In genomic region chr4:94453534-94453963, GRCh38 we compare ENCODE assay signal across 1 cellular context.
TF ChIP-seq lines count a peak whose summit lies in the region.

No MANE protein-coding gene starts in this region.

TF ChIP-seq in HepG2, 621 proteins besides CTCF, POLR2A, EP300 and RAD21 (continued from another document and continues in another):
- no peak for TF ChIP-seq ZNF687 (CRISPR knock-in tag; IDR thresholded peaks at IDR 0.05)
- no peak for TF ChIP-seq SIX4 (CRISPR knock-in tag; IDR thresholded peaks at IDR 0.05)
- no peak for TF ChIP-seq JDP2 (CRISPR knock-in tag; IDR thresholded peaks at IDR 0.05; ENCODE audit: borderline replicate concordance)
- TF ChIP-seq HNF4A (CRISPR knock-in tag; IDR thresholded peaks at IDR 0.05), result peak; percentile 30; the same call in 1 of the 2 replicates
- no peak for TF ChIP-seq ZUFSP (CRISPR knock-in tag; IDR thresholded peaks at IDR 0.05; ENCODE audit: borderline replicate concordance)
- TF ChIP-seq NRL (CRISPR knock-in tag; IDR thresholded peaks at IDR 0.05; ENCODE audit: borderline replicate concordance), result no peak
- no peak for TF ChIP-seq ESRRA (CRISPR knock-in tag; IDR thresholded peaks at IDR 0.05; ENCODE audit: low read depth)
- 0 out of 2 replicates have a peak, but pooled peaks have one; percentile 34 for TF ChIP-seq TOPORS (CRISPR knock-in tag; IDR thresholded peaks at IDR 0.05)
- TF ChIP-seq NCOR1 (IDR thresholded peaks at IDR 0.05; ENCODE audit: borderline replicate concordance, low read length), result 0 out of 2 replicates have a peak, but pooled peaks have one; percentile 28
- 0 out of 2 replicates have a peak, but pooled peaks have one; percentile 37 for TF ChIP-seq NAIF1 (CRISPR knock-in tag; IDR thresholded peaks at IDR 0.05; ENCODE audit: borderline replicate concordance)
- TF ChIP-seq HNRNPL (IDR thresholded peaks at IDR 0.05; ENCODE audit: low read depth, low read length), result no peak
- TF ChIP-seq ZNF160 (CRISPR knock-in tag; IDR thresholded peaks at IDR 0.05), result no peak
- TF ChIP-seq GABPA (IDR thresholded peaks at IDR 0.05; ENCODE audit: low read depth, low read length), result no peak
- TF ChIP-seq GABPA (CRISPR knock-in tag; IDR thresholded peaks at IDR 0.05; ENCODE audit: low read depth), result 0 out of 2 replicates have a peak, but pooled peaks have one; percentile 37
- TF ChIP-seq ZNF234 (CRISPR knock-in tag; conservative IDR thresholded peaks at IDR 0.05), result no peak
- no peak for TF ChIP-seq ZBTB33 (CRISPR knock-in tag; IDR thresholded peaks at IDR 0.05)
- TF ChIP-seq, protein P1, sequence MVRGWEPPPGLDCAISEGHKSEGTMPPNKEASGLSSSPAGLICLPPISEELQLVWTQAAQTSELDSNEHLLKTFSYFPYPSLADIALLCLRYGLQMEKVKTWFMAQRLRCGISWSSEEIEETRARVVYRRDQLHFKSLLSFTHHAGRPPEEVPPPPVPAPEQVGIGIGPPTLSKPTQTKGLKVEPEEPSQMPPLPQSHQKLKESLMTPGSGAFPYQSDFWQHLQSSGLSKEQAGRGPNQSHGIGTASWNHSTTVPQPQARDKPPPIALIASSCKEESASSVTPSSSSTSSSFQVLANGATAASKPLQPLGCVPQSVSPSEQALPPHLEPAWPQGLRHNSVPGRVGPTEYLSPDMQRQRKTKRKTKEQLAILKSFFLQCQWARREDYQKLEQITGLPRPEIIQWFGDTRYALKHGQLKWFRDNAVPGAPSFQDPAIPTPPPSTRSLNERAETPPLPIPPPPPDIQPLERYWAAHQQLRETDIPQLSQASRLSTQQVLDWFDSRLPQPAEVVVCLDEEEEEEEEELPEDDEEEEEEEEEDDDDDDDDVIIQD (CRISPR knock-in tag; IDR thresholded peaks at IDR 0.05; ENCODE audit: low read depth), result 0 out of 2 replicates have a peak, but pooled peaks have one; percentile 28
- TF ChIP-seq FOXP4 (CRISPR knock-in tag; IDR thresholded peaks at IDR 0.05), result 0 out of 2 replicates have a peak, but pooled peaks have one; percentile 30
- TF ChIP-seq ZBTB25 (CRISPR knock-in tag; IDR thresholded peaks at IDR 0.05), result peak; percentile 17; the same call in 1 of the 2 replicates
- TF ChIP-seq ZFP1 (CRISPR knock-in tag; IDR thresholded peaks at IDR 0.05), result no peak
- TF ChIP-seq ZNF230 (CRISPR knock-in tag; IDR thresholded peaks at IDR 0.05), result no peak
- TF ChIP-seq CEBPG (CRISPR knock-in tag; IDR thresholded peaks at IDR 0.05), result 0 out of 2 replicates have a peak, but pooled peaks have one; percentile 8
- TF ChIP-seq CREM (IDR thresholded peaks at IDR 0.05), result peak; percentile 20; the same call in 1 of the 2 replicates
- no peak for TF ChIP-seq CREM (CRISPR knock-in tag; IDR thresholded peaks at IDR 0.05)
- 0 out of 2 replicates have a peak, but pooled peaks have one; percentile 34 for TF ChIP-seq ZBTB43 (CRISPR knock-in tag; conservative IDR thresholded peaks at IDR 0.05)
- TF ChIP-seq SAP130 (CRISPR knock-in tag; IDR thresholded peaks at IDR 0.05; ENCODE audit: low read depth), result peak; percentile 46; the same call in 1 of the 2 replicates
- no peak for TF ChIP-seq SOX6 (IDR thresholded peaks at IDR 0.05)
- 0 out of 2 replicates have a peak, but pooled peaks have one; percentile 6 for TF ChIP-seq SOX6 (CRISPR knock-in tag; IDR thresholded peaks at IDR 0.05)
- TF ChIP-seq KDM5A (IDR thresholded peaks at IDR 0.05; ENCODE audit: borderline replicate concordance, low read length), result 0 out of 2 replicates have a peak, but pooled peaks have one; percentile 29
- no peak for TF ChIP-seq SNAI1 (CRISPR knock-in tag; IDR thresholded peaks at IDR 0.05; ENCODE audit: borderline replicate concordance)
- no peak for TF ChIP-seq ZNF556 (CRISPR knock-in tag; IDR thresholded peaks at IDR 0.05; ENCODE audit: borderline replicate concordance)
- TF ChIP-seq, protein P2, sequence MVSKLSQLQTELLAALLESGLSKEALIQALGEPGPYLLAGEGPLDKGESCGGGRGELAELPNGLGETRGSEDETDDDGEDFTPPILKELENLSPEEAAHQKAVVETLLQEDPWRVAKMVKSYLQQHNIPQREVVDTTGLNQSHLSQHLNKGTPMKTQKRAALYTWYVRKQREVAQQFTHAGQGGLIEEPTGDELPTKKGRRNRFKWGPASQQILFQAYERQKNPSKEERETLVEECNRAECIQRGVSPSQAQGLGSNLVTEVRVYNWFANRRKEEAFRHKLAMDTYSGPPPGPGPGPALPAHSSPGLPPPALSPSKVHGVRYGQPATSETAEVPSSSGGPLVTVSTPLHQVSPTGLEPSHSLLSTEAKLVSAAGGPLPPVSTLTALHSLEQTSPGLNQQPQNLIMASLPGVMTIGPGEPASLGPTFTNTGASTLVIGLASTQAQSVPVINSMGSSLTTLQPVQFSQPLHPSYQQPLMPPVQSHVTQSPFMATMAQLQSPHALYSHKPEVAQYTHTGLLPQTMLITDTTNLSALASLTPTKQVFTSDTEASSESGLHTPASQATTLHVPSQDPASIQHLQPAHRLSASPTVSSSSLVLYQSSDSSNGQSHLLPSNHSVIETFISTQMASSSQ (IDR thresholded peaks at IDR 0.05; ENCODE audit: low read depth), result peak; percentile 65
- TF ChIP-seq, protein P2 (CRISPR knock-in tag; IDR thresholded peaks at IDR 0.05; ENCODE audit: borderline replicate concordance), result peak; percentile 52; the same call in 1 of the 2 replicates
- no peak for TF ChIP-seq ZBTB3 (CRISPR knock-in tag; IDR thresholded peaks at IDR 0.05; ENCODE audit: borderline replicate concordance, low read depth)
- TF ChIP-seq TCF7L2 (IDR thresholded peaks at IDR 0.05; ENCODE audit: low read depth, low read length), result 0 out of 2 replicates have a peak, but pooled peaks have one; percentile 17
- TF ChIP-seq RBFOX2 (IDR thresholded peaks at IDR 0.05; ENCODE audit: low read depth, low read length), result peak; percentile 38; the same call in 1 of the 2 replicates
- peak; percentile 87; the same call in 1 of the 2 replicates for TF ChIP-seq ZBTB39 (CRISPR knock-in tag; IDR thresholded peaks at IDR 0.05)
- 0 out of 2 replicates have a peak, but pooled peaks have one; percentile 14 for TF ChIP-seq PPARG (CRISPR knock-in tag; conservative IDR thresholded peaks at IDR 0.05)
- TF ChIP-seq GFI1 (CRISPR knock-in tag; IDR thresholded peaks at IDR 0.05; ENCODE audit: borderline replicate concordance), result 0 out of 2 replicates have a peak, but pooled peaks have one; percentile 39
